37 cellular contexts compared by ENCODE assay signal in the genomic region with DNA sequence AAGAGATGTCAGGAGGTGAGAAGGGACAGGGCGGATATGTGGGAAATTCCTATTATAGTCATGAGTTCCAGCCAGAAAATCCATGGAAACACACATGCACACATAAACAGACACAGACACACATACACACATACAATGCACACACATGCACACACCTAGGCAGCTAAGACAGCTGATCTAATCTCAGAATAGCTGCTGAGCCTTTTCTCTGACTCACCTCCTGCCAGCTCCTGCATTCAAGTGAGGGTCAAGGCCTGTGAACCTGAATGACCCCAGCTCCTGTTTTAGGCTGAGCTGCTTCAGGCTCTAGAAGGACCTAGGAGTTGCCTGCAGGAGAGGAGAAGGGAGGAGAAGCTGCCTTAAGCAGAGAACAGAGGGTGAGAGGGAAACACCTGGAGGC. TPM values are rescaled to one million over a fixed set of nuclear protein-coding genes. Genes with fewer than 3 reads are reported as not detected.
"Had no signal": no experiment of that assay in that cellular context is flagged by ENCODE, and none has a peak within 500 bp of the region (broad histone marks: within the 10 kb centered on the region; RNA-seq: fewer than 3 reads in every experiment).

No MANE protein-coding gene starts in this region.

- H3K9me3 ChIP-seq: ascending aorta, MG63, Peyer's patch had no signal

- H3K27ac ChIP-seq: ascending aorta, cardiac muscle cell, Peyer's patch, RWPE1, VCaP had no signal

- H3K36me3 ChIP-seq: ascending aorta, cardiac muscle cell, MG63, Peyer's patch had no signal

- H3K4me1 ChIP-seq: ascending aorta, Peyer's patch had no signal

- DNase-seq: activated B cell treated with CpG ODN at 0.5 μM for 24 hours; activated CD4-positive, alpha-beta memory T cell treated with anti-CD3 and anti-CD28 coated beads for 36 hours; activated CD4-positive, alpha-beta T cell treated with anti-CD3 and anti-CD28 coated beads for 4 hours; activated CD4-positive, alpha-beta T cell treated with anti-CD3 and anti-CD28 coated beads, Interleukin-2, amount 50 U/mL, for 1 hour; activated CD4-positive, CD25-positive, alpha-beta regulatory T cell treated with anti-CD3 and anti-CD28 coated beads, Interleukin-2, amount 50 U/mL, for 72 hours; activated CD8-positive, alpha-beta memory T cell treated with anti-CD3 and anti-CD28 coated beads for 24 hours; activated CD8-positive, alpha-beta memory T cell treated with anti-CD3 and anti-CD28 coated beads, Interleukin-2, amount 10 ng/mL, durations not matched to agents 7 days and 5 days; activated CD8-positive, alpha-beta memory T cell treated with anti-CD3 and anti-CD28 coated beads, Interleukin-2, amount 50 U/mL, for 48 hours; activated gamma-delta T cell; activated naive CD4-positive, alpha-beta T cell treated with Interleukin-2 at 50 U/mL for 16 hours; activated naive CD8-positive, alpha-beta T cell treated with anti-CD3 and anti-CD28 coated beads, Interleukin-2, amount 10 ng/mL, durations not matched to agents 7 days and 5 days; activated T-cell treated with anti-CD3 and anti-CD28 coated beads, Interleukin-2, amount 50 U/mL, for 48 hours; amygdala; Kasumi-1; KG1; MG63; NCI-H1048; NCI-H1105 treated with DMSO at 0.1 percent for 48 hours; NCI-H1436; NCI-H1694; NCI-H1930; NCI-H2081 treated with DMSO at 0.1 percent for 48 hours; NCI-H226; NCI-H526; NCI-H748 treated with DMSO at 0.1 percent for 48 hours; NK-92 treated with Interleukin-12 subunit alpha and Interleukin-12 subunit beta, amount 100 ng/mL, for 24 hours; PC-3; Peyer's patch; Right ventricle myocardium superior; SW 1271; T-helper 1 cell; T-helper 2 cell; T-helper 9 cell had no signal

- H3K4me3 ChIP-seq: ascending aorta, cardiac muscle cell, MG63, Peyer's patch had no signal

- H3K27me3 ChIP-seq: ascending aorta, MG63, Peyer's patch had no signal

RNA-seq across cellular contexts. Expression of a gene that starts 21.6 kb away (rescaled TPM):
- total RNA-seq: activated B cell treated with CpG ODN at 0.5 μM for 24 hours; activated CD4-positive, alpha-beta memory T cell treated with anti-CD3 and anti-CD28 coated beads for 36 hours; activated CD8-positive, alpha-beta memory T cell treated with anti-CD3 and anti-CD28 coated beads, Interleukin-2, amount 10 ng/mL, durations not matched to agents 7 days and 5 days; activated naive CD8-positive, alpha-beta T cell treated with anti-CD3 and anti-CD28 coated beads, Interleukin-2, amount 10 ng/mL, durations not matched to agents 7 days and 5 days; ascending aorta; cardiac muscle cell; Peyer's patch; Right ventricle myocardium superior had no signal
- polyA plus RNA-seq: cardiac muscle cell had no signal

RNA-seq across cellular contexts. Expression of a gene that starts 22.0 kb away (rescaled TPM):
- total RNA-seq: Peyer's patch had no signal
